40 cellular contexts compared by ENCODE assay signal in genomic region chr6:3690506-3690905, GRCh38.
"Had no signal": no experiment of that assay in that cellular context is flagged by ENCODE, and none has a peak within 500 bp of the region (broad histone marks: within the 10 kb centered on the region; RNA-seq: fewer than 3 reads in every experiment).

No MANE protein-coding gene starts in this region.

- H3K27me3 Mint-ChIP-seq: activated naive CD4-positive, alpha-beta T cell treated with anti-CD3 and anti-CD28 coated beads, Interleukin-2, amount 50 U/mL, for 24 hours; activated naive CD8-positive, alpha-beta T cell treated with anti-CD3 and anti-CD28 coated beads, Interleukin-2, amount 50 U/mL, for 24 hours had no signal

- H3K36me3 Mint-ChIP-seq: activated naive CD4-positive, alpha-beta T cell treated with anti-CD3 and anti-CD28 coated beads, Interleukin-2, amount 10 ng/mL, durations not matched to agents 7 days and 5 days; activated naive CD4-positive, alpha-beta T cell treated with anti-CD3 and anti-CD28 coated beads, Interleukin-2, amount 50 U/mL, for 24 hours; activated naive CD4-positive, alpha-beta T cell treated with anti-CD3 and anti-CD28 coated beads, Interleukin-2, amount 50 U/mL, for 72 hours; activated naive CD8-positive, alpha-beta T cell treated with anti-CD3 and anti-CD28 coated beads for 36 hours; activated naive CD8-positive, alpha-beta T cell treated with anti-CD3 and anti-CD28 coated beads, Interleukin-2, amount 10 ng/mL, durations not matched to agents 7 days and 5 days; brain had no signal

- H3K27me3 ChIP-seq: adrenal gland, ascending aorta, body of pancreas, brain microvascular endothelial cell, breast epithelium, cardiac muscle cell had no signal

- H3K4me1 ChIP-seq: adrenal gland, ascending aorta, body of pancreas, breast epithelium had no signal

- H3K36me3 ChIP-seq: adrenal gland, brain microvascular endothelial cell, breast epithelium, cardiac muscle cell had no signal

- DNase-seq: activated effector memory CD4-positive, alpha-beta T cell treated with anti-CD3 and anti-CD28 coated beads, Interleukin-2, amount 50 U/mL, for 16 hours; activated effector memory CD4-positive, alpha-beta T cell treated with Interleukin-2 at 50 U/mL for 16 hours; activated gamma-delta T cell; activated gamma-delta T cell treated with Interleukin-2 at 50 U/mL for 16 hours; activated naive CD4-positive, alpha-beta T cell; activated naive CD4-positive, alpha-beta T cell treated with anti-CD3 and anti-CD28 coated beads for 36 hours; activated naive CD4-positive, alpha-beta T cell treated with anti-CD3 and anti-CD28 coated beads, Interleukin-2, amount 10 ng/mL, durations not matched to agents 7 days and 5 days; activated naive CD4-positive, alpha-beta T cell treated with anti-CD3 and anti-CD28 coated beads, Interleukin-2, amount 50 U/mL, for 16 hours; activated naive CD4-positive, alpha-beta T cell treated with Interleukin-2 at 50 U/mL for 16 hours; activated naive CD8-positive, alpha-beta T cell treated with anti-CD3 and anti-CD28 coated beads for 36 hours; activated naive CD8-positive, alpha-beta T cell treated with anti-CD3 and anti-CD28 coated beads, Interleukin-2, amount 10 ng/mL, durations not matched to agents 7 days and 5 days; activated naive CD8-positive, alpha-beta T cell treated with anti-CD3 and anti-CD28 coated beads, Interleukin-2, amount 50 U/mL, for 24 hours; activated T-cell treated with anti-CD3 and anti-CD28 coated beads, Interleukin-2, amount 50 U/mL, for 1 hour; activated T-cell treated with anti-CD3 and anti-CD28 coated beads, Interleukin-2, amount 50 U/mL, for 24 hours; activated T-cell treated with anti-CD3 and anti-CD28 coated beads, Interleukin-2, amount 50 U/mL, for 4 hours; activated T-cell treated with anti-CD3 and anti-CD28 coated beads, Interleukin-2, amount 50 U/mL, for 48 hours; activated T-cell treated with anti-CD3 and anti-CD28 coated beads, Interleukin-2, amount 50 U/mL, for 72 hours; adrenal gland; amniotic stem cell; amygdala; anterior cingulate cortex; aorta; body of pancreas; brain microvascular endothelial cell; caudate nucleus; central memory CD4-positive, alpha-beta T cell; cerebellar nuclear complex had no signal

- H3K4me1 Mint-ChIP-seq: activated naive CD4-positive, alpha-beta T cell treated with anti-CD3 and anti-CD28 coated beads, Interleukin-2, amount 10 ng/mL, durations not matched to agents 7 days and 5 days; activated naive CD4-positive, alpha-beta T cell treated with anti-CD3 and anti-CD28 coated beads, Interleukin-2, amount 50 U/mL, for 24 hours; activated naive CD8-positive, alpha-beta T cell treated with anti-CD3 and anti-CD28 coated beads, Interleukin-2, amount 50 U/mL, for 24 hours; activated T-helper 17 cell treated with anti-CD3 and anti-CD28 coated beads, Interleukin-2, amount 50 U/mL, for 72 hours; central memory CD8-positive, alpha-beta T cell had no signal

- H3K27ac Mint-ChIP-seq: activated naive CD4-positive, alpha-beta T cell treated with anti-CD3 and anti-CD28 coated beads for 36 hours; activated naive CD4-positive, alpha-beta T cell treated with anti-CD3 and anti-CD28 coated beads, Interleukin-2, amount 10 ng/mL, durations not matched to agents 7 days and 5 days; activated naive CD4-positive, alpha-beta T cell treated with anti-CD3 and anti-CD28 coated beads, Interleukin-2, amount 50 U/mL, for 24 hours; activated naive CD4-positive, alpha-beta T cell treated with anti-CD3 and anti-CD28 coated beads, Interleukin-2, amount 50 U/mL, for 72 hours; activated naive CD8-positive, alpha-beta T cell; activated naive CD8-positive, alpha-beta T cell treated with anti-CD3 and anti-CD28 coated beads for 36 hours; activated naive CD8-positive, alpha-beta T cell treated with anti-CD3 and anti-CD28 coated beads, Interleukin-2, amount 10 ng/mL, durations not matched to agents 7 days and 5 days; activated naive CD8-positive, alpha-beta T cell treated with anti-CD3 and anti-CD28 coated beads, Interleukin-2, amount 50 U/mL, for 24 hours; activated T-cell treated with anti-CD3 and anti-CD28 coated beads, Interleukin-2, amount 50 U/mL, for 24 hours; activated T-cell treated with anti-CD3 and anti-CD28 coated beads, Interleukin-2, amount 50 U/mL, for 72 hours; activated T-helper 1 cell treated with anti-CD3 and anti-CD28 coated beads, Interleukin-12 subunit alpha, Interleukin-12 subunit beta, Interleukin-2, Interleukin-4 antibody, amounts not matched to agents 30 ng/mL and 10 ng/mL and 1 ng/mL, durations not matched to agents 14 hours and 24 hours and 36 hours; activated T-helper 17 cell treated with anti-CD3 and anti-CD28 coated beads, Interleukin-2, amount 50 U/mL, for 72 hours; activated T-helper 2 cell treated with anti-CD3 and anti-CD28 coated beads, Interferon-gamma antibody, Interleukin-2, Interleukin-4, amounts not matched to agents 10 μg/mL and 5 μg/mL and 100 μg/mL, durations not matched to agents 14 hours and 24 hours and 36 hours; brain had no signal

- FAIRE-seq: astrocyte, bronchial epithelial cell had no signal

- H3K27ac ChIP-seq: adrenal gland, ascending aorta, body of pancreas, brain microvascular endothelial cell, breast epithelium, cardiac muscle cell had no signal

- H3K4me3 ChIP-seq: adrenal gland, ascending aorta, body of pancreas, breast epithelium, cardiac muscle cell had no signal

- H3K4me3 Mint-ChIP-seq: activated naive CD4-positive, alpha-beta T cell treated with anti-CD3 and anti-CD28 coated beads for 36 hours; activated naive CD4-positive, alpha-beta T cell treated with anti-CD3 and anti-CD28 coated beads, Interleukin-2, amount 10 ng/mL, durations not matched to agents 7 days and 5 days; activated naive CD4-positive, alpha-beta T cell treated with anti-CD3 and anti-CD28 coated beads, Interleukin-2, amount 50 U/mL, for 24 hours; activated naive CD8-positive, alpha-beta T cell; activated naive CD8-positive, alpha-beta T cell treated with anti-CD3 and anti-CD28 coated beads for 36 hours; activated naive CD8-positive, alpha-beta T cell treated with anti-CD3 and anti-CD28 coated beads, Interleukin-2, amount 10 ng/mL, durations not matched to agents 7 days and 5 days; activated naive CD8-positive, alpha-beta T cell treated with anti-CD3 and anti-CD28 coated beads, Interleukin-2, amount 50 U/mL, for 24 hours; activated T-cell treated with anti-CD3 and anti-CD28 coated beads, Interleukin-2, amount 50 U/mL, for 24 hours; activated T-cell treated with anti-CD3 and anti-CD28 coated beads, Interleukin-2, amount 50 U/mL, for 4 hours; activated T-cell treated with anti-CD3 and anti-CD28 coated beads, Interleukin-2, amount 50 U/mL, for 72 hours; activated T-helper 1 cell treated with anti-CD3 and anti-CD28 coated beads, Interleukin-12 subunit alpha, Interleukin-12 subunit beta, Interleukin-2, Interleukin-4 antibody, amounts not matched to agents 30 ng/mL and 10 ng/mL and 1 ng/mL, durations not matched to agents 14 hours and 24 hours and 36 hours; activated T-helper 17 cell treated with anti-CD3 and anti-CD28 coated beads, Interleukin-2, amount 50 U/mL, for 72 hours; brain; central memory CD8-positive, alpha-beta T cell had no signal

- ATAC-seq: activated naive CD4-positive, alpha-beta T cell treated with anti-CD3 and anti-CD28 coated beads, Interleukin-2, amount 50 U/mL, for 72 hours; activated naive CD8-positive, alpha-beta T cell treated with anti-CD3 and anti-CD28 coated beads, Interleukin-2, amount 50 U/mL, for 24 hours; activated T-cell treated with anti-CD3 and anti-CD28 coated beads, Interleukin-2, amount 50 U/mL, for 4 hours; activated T-cell treated with anti-CD3 and anti-CD28 coated beads, Interleukin-2, amount 50 U/mL, for 72 hours; activated T-helper 17 cell treated with anti-CD3 and anti-CD28 coated beads, Interleukin-2, amount 50 U/mL, for 72 hours; body of pancreas had no signal

- H3K9me3 ChIP-seq: adrenal gland, ascending aorta, body of pancreas, breast epithelium had no signal
